In genomic region chr2:159963700-159964099, GRCh38 we compare ENCODE assay signal across 12 cellular contexts. TPM values are rescaled to one million over a fixed set of nuclear protein-coding genes. Genes with fewer than 3 reads are reported as not detected.
A peak's percentile ranks its signal among the peaks of the same experiment; 100 is the strongest.
DNase-seq lines count a peak whose midpoint lies in the region; ATAC-seq and TF ChIP-seq lines count a peak whose summit lies in the region.
"Had no signal": no experiment of that assay in that cellular context is flagged by ENCODE, and none has a peak within 500 bp of the region (broad histone marks: within the 10 kb centered on the region; RNA-seq: fewer than 3 reads in every experiment).

No MANE protein-coding gene starts in this region.

- H3K36me3 ChIP-seq in GM06990 (ENCODE audit: control insufficient read depth, insufficient read depth, low read length): no peaks in the 10 kb centered on the region
- H3K36me3 ChIP-seq: left lung, Peyer's patch had no signal

- DNase-seq in GM06990 (ENCODE audit: extremely low read depth, insufficient read length) (peak; percentile 41), 8988T (no peak), WTC11 (ENCODE audit: low spot score) (no peak), GF-D8 (lab: John Stamatoyannopoulos, UW) (no peak), medulla oblongata (ENCODE audit: extremely low spot score) (no peak)
- DNase-seq: left lung, NCI-H187, Peyer's patch had no signal

- CTCF ChIA-PET in WTC11 (lab: Charles Lee): no interaction called here

- no peaks in the 10 kb centered on the region for H3K27me3 ChIP-seq in GM06990 (replicated peaks; ENCODE audit: control insufficient read depth, insufficient read depth, low read length)
- H3K27me3 ChIP-seq: left lung, Peyer's patch had no signal

- no peaks in the 10 kb centered on the region for H3K27me3 Mint-ChIP-seq in WTC11 (ENCODE audit: low read depth)

- peak; percentile 80 for ATAC-seq in GM19043 (IDR thresholded peaks at IDR 0.05; ENCODE audit: low read depth, unreplicated experiment)
- ATAC-seq in HG02588 (IDR thresholded peaks at IDR 0.05; ENCODE audit: unreplicated experiment): peak; percentile 77
- ATAC-seq in HG03280 (IDR thresholded peaks at IDR 0.05; ENCODE audit: unreplicated experiment): peak; percentile 59
- ATAC-seq in WTC11: no peak
- ATAC-seq: A549, left lung had no signal

- no peak overlapping the region for H3K4me3 Mint-ChIP-seq in WTC11

- H3K4me3 ChIP-seq in GM06990 (replicated peaks; ENCODE audit: low read depth, low read length): no peak overlapping the region
- H3K4me3 ChIP-seq: A549, left lung, Peyer's patch had no signal

- H3K36me3 Mint-ChIP-seq in WTC11: no peaks in the 10 kb centered on the region

- TF ChIP-seq CTCF in GM06990 (IDR thresholded peaks at IDR 0.05; ENCODE audit: insufficient read depth, low read length, poor library complexity, severe bottlenecking): no peak
- TF ChIP-seq CTCF in WTC11 (IDR thresholded peaks at IDR 0.05): no peak

- peaks cover 16% of the 10 kb centered on the region for H3K4me1 Mint-ChIP-seq in WTC11

- POLR2A ChIA-PET in WTC11 (lab: Charles Lee): no interaction called here

- no peak overlapping the region for H3K27ac Mint-ChIP-seq in WTC11

- H3K9me3 Mint-ChIP-seq in WTC11: no peaks in the 10 kb centered on the region

TF ChIP-seq in WTC11, 78 proteins besides CTCF, POLR2A, EP300 and RAD21:
- TF ChIP-seq, protein P1, sequence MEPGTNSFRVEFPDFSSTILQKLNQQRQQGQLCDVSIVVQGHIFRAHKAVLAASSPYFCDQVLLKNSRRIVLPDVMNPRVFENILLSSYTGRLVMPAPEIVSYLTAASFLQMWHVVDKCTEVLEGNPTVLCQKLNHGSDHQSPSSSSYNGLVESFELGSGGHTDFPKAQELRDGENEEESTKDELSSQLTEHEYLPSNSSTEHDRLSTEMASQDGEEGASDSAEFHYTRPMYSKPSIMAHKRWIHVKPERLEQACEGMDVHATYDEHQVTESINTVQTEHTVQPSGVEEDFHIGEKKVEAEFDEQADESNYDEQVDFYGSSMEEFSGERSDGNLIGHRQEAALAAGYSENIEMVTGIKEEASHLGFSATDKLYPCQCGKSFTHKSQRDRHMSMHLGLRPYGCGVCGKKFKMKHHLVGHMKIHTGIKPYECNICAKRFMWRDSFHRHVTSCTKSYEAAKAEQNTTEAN (CRISPR knock-in tag; IDR thresholded peaks at IDR 0.05): no peak
- TF ChIP-seq MXD4 (CRISPR knock-in tag; IDR thresholded peaks at IDR 0.05; ENCODE audit: borderline replicate concordance) (no peak), ZNF263 (CRISPR knock-in tag; IDR thresholded peaks at IDR 0.05; ENCODE audit: low read depth) (no peak), ATF1 (CRISPR knock-in tag; IDR thresholded peaks at IDR 0.05) (no peak), TCF7 (CRISPR knock-in tag; IDR thresholded peaks at IDR 0.05; ENCODE audit: low read depth) (no peak), PREB (CRISPR knock-in tag; IDR thresholded peaks at IDR 0.05; ENCODE audit: borderline replicate concordance) (no peak), JUN (CRISPR knock-in tag; IDR thresholded peaks at IDR 0.05) (no peak), PRRX2 (CRISPR knock-in tag; IDR thresholded peaks at IDR 0.05) (no peak), CREM (CRISPR knock-in tag; IDR thresholded peaks at IDR 0.05) (no peak), ESRRA (CRISPR knock-in tag; IDR thresholded peaks at IDR 0.05; ENCODE audit: borderline replicate concordance) (no peak), KAT7 (CRISPR knock-in tag; IDR thresholded peaks at IDR 0.05; ENCODE audit: borderline replicate concordance) (no peak)
- TF ChIP-seq, protein P2, sequence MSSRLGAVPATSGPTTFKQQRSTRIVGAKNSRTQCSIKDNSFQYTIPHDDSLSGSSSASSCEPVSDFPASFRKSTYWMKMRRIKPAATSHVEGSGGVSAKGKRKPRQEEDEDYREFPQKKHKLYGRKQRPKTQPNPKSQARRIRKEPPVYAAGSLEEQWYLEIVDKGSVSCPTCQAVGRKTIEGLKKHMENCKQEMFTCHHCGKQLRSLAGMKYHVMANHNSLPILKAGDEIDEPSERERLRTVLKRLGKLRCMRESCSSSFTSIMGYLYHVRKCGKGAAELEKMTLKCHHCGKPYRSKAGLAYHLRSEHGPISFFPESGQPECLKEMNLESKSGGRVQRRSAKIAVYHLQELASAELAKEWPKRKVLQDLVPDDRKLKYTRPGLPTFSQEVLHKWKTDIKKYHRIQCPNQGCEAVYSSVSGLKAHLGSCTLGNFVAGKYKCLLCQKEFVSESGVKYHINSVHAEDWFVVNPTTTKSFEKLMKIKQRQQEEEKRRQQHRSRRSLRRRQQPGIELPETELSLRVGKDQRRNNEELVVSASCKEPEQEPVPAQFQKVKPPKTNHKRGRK (CRISPR knock-in tag; IDR thresholded peaks at IDR 0.05; ENCODE audit: borderline replicate concordance): no peak
- TF ChIP-seq, protein P3, sequence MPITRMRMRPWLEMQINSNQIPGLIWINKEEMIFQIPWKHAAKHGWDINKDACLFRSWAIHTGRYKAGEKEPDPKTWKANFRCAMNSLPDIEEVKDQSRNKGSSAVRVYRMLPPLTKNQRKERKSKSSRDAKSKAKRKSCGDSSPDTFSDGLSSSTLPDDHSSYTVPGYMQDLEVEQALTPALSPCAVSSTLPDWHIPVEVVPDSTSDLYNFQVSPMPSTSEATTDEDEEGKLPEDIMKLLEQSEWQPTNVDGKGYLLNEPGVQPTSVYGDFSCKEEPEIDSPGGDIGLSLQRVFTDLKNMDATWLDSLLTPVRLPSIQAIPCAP (CRISPR knock-in tag; IDR thresholded peaks at IDR 0.05): no peak

RNA-seq across cellular contexts. Expression of gene LY75, which starts 59.1 kb away (rescaled TPM):
- 1.9 to 3.3 TPM (median 2.6 TPM) in 3 replicates for total RNA-seq in WTC11 (2021)
